ENCODE assay signal across 8 cellular contexts in genomic region chr2:84459028-84459943, GRCh38. TPM values are rescaled to one million over a fixed set of nuclear protein-coding genes. Genes with fewer than 3 reads are reported as not detected.
DNase-seq lines count a peak whose midpoint lies in the region; ATAC-seq and TF ChIP-seq lines count a peak whose summit lies in the region.

SUCLG1 (minus strand) TSS chr2:84459280; CDS start chr2:84459269, 11 bp downstream.

- peak within 1 kb of the TSS; percentile 99 for H3K27ac ChIP-seq in caudate nucleus (ENCODE audit: low read depth, low read length)

- ATAC-seq in HG03196 (IDR thresholded peaks at IDR 0.05; ENCODE audit: unreplicated experiment), result peak; percentile 96
- ATAC-seq in activated B cell treated with CpG ODN at 0.5 μM for 24 hours (ENCODE audit: low read depth), result peak; percentile 98

- no peaks in the 10 kb centered on the region for H3K9me3 Mint-ChIP-seq in activated B cell treated with CpG ODN at 0.5 μM for 24 hours

- in situ Hi-C loops in GM18951 (cut with MboI; ENCODE audit: low sequenced_read_pairs, unreplicated experiment), result no loop called here

- intact Hi-C loops in activated B cell treated with CpG ODN at 0.5 μM for 24 hours (cut with micrococcal nuclease), result loop anchor here (1.0 to 2.0 kb wide), 3 partner anchors 58 to 960 kb away; partner anchors contain the start of genes DNAH6, SH2D6 and TGOLN2

- H3K4me1 Mint-ChIP-seq in activated B cell treated with CpG ODN at 0.5 μM for 24 hours, result peaks cover 33% of the 10 kb centered on the region

- peak within 1 kb of the TSS; percentile 98 for H3K27ac Mint-ChIP-seq in activated B cell treated with CpG ODN at 0.5 μM for 24 hours

- POLR2A ChIA-PET in activated B cell treated with CpG ODN at 0.5 μM for 24 hours (lab: Charles Lee), result interaction anchor here (0.8 to 1.6 kb wide), 2 partner anchors 447 to 481 kb away, joined by 3 to 7 read pairs; partner anchors contain the start of gene TMSB10

- H3K27me3 Mint-ChIP-seq in activated B cell treated with CpG ODN at 0.5 μM for 24 hours, result no peaks in the 10 kb centered on the region

- TF ChIP-seq CTCF in activated B cell treated with CpG ODN at 0.5 μM for 24 hours (IDR thresholded peaks at IDR 0.05), result no peak

- DNase-seq in AG08395 (ENCODE audit: low spot score) (peak; percentile 94), NCI-H345 (lab: John Stamatoyannopoulos, UW) (peak; percentile 85), activated B cell treated with CpG ODN at 0.5 μM for 24 hours (peak; percentile 78), caudate nucleus (lab: John Stamatoyannopoulos, UW) (peak; percentile 40 to 97 (median 86)), inferior parietal cortex (ENCODE audit: extremely low spot score) (peak; percentile 90)
- peak; percentile 71 to 78 for DNase-seq in stimulated activated CD4-positive, alpha-beta T cell treated with anti-CD3 and anti-CD28 coated beads, Interleukin-12 subunit alpha, Interleukin-12 subunit beta, amount 100 ng/mL, for 24 hours (ENCODE audit: low read depth in 2 of 2)

- TF ChIP-seq POLR2A in GM18951 (IDR thresholded peaks at IDR 0.05; ENCODE audit: extremely low read depth, insufficient read depth, insufficient read length), result peak; percentile 67

- H3K4me3 Mint-ChIP-seq in activated B cell treated with CpG ODN at 0.5 μM for 24 hours, result peak within 1 kb of the TSS; percentile 93

- CTCF ChIA-PET in activated B cell treated with CpG ODN at 0.5 μM for 24 hours (lab: Charles Lee), result interaction anchor here (1.2 kb wide), 1 partner anchor 466 kb away, joined by 5 read pairs; no protein-coding TSS in a partner anchor

- peaks cover 9% of the 10 kb centered on the region for H3K36me3 Mint-ChIP-seq in activated B cell treated with CpG ODN at 0.5 μM for 24 hours (ENCODE audit: low read depth)

RNA-seq across cellular contexts. Expression of gene SUCLG1, which starts in this region (rescaled TPM):
- total RNA-seq in activated B cell treated with CpG ODN at 0.5 μM for 24 hours, result 45.3 and 45.9 TPM in 2 replicates

Comparison
In these comparisons a context has a peak if more than half of its experiments do, and no peak if none do; other contexts are left out.
1. Peak in every context shown above with its lines: DNase-seq, ATAC-seq and H3K27ac ChIP-seq.